In the genomic region with DNA sequence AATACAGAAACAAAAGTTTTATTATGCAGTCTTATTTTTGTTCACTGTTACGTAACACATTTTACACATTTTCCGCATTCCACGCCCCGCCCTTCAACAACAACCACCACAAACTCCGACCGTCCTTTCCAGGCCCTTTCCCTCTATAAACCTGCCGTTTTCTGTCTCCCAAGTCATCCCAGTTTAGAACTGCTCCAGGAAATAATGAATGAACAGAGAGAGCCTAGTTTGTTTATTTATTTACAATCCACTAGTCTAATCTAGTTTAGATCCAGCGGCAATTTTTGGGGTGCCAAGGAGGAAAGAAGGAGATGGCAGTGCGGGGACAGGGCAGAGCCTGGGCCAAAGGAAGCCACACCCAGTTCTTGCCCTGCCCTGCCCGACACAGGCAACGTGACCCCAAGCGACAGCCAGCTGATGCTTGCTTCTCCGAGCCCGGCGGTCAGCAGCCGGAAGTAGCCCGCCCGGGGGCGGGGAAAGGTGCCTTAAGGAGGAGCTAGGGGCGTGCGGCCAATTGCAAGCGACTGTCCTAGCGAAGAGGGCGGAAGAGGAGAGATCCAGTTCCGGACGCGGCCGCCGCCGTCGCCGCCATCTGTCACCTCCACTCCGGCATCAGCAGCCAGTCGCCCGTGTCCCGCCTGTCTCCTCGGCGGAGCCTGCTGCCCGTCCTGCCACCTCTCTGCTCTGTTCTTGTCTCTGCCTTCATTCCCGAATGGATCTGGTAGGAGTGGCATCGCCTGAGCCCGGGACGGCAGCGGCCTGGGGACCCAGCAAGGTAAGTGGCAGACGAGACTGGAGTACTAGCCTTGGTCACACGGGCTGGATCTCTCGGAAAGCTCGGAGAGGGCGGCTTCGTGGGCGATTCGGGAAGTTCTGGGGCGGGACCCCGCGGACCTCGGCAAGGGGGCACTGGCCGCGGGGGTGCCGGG, we compare ENCODE assay signal across 7 cellular contexts. TPM values are rescaled to one million over a fixed set of nuclear protein-coding genes. Genes with fewer than 3 reads are reported as not detected.
DNase-seq lines count a peak whose midpoint lies in the region; ATAC-seq and TF ChIP-seq lines count a peak whose summit lies in the region.

A gene with protein sequence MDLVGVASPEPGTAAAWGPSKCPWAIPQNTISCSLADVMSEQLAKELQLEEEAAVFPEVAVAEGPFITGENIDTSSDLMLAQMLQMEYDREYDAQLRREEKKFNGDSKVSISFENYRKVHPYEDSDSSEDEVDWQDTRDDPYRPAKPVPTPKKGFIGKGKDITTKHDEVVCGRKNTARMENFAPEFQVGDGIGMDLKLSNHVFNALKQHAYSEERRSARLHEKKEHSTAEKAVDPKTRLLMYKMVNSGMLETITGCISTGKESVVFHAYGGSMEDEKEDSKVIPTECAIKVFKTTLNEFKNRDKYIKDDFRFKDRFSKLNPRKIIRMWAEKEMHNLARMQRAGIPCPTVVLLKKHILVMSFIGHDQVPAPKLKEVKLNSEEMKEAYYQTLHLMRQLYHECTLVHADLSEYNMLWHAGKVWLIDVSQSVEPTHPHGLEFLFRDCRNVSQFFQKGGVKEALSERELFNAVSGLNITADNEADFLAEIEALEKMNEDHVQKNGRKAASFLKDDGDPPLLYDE (plus strand): TSS at position 560 of the 929 bp plus-strand sequence. CDS start 153 bp downstream, at position 713.

- peak; percentile 88 for ATAC-seq in GM18508 (IDR thresholded peaks at IDR 0.05; ENCODE audit: insufficient read depth, unreplicated experiment)
- ATAC-seq in HG03025 (IDR thresholded peaks at IDR 0.05; ENCODE audit: low FRiP score, unreplicated experiment), result peak; percentile 95

- H3K9me2 ChIP-seq in hepatocyte (replicated peaks; ENCODE audit: insufficient read depth), result no peaks in the 10 kb centered on the region

- peak within 1 kb of the TSS; percentile 78 for H3K4me3 ChIP-seq in hepatocyte

- peaks cover 6% of the 10 kb centered on the region for H3K4me1 ChIP-seq in hepatocyte (ENCODE audit: insufficient read depth)

- H3K9me3 ChIP-seq in hepatocyte (ENCODE audit: low read depth), result no peaks in the 10 kb centered on the region

- peaks cover 47% of the 10 kb centered on the region for H3K79me2 ChIP-seq in hepatocyte

- 2% methylated on average over 58 of the region's 59 CpGs for WGBS in hepatocyte (ENCODE audit: low lambda C conversion rate, missing lambda C conversion rate)

- H3K4me2 ChIP-seq in hepatocyte, result peak within 1 kb of the TSS; percentile 75

- peak within 1 kb of the TSS; percentile 97 for H3K27ac ChIP-seq in hepatocyte

- H3K36me3 ChIP-seq in hepatocyte (replicated peaks; ENCODE audit: insufficient read depth, low read depth), result no peaks in the 10 kb centered on the region

- peak within 1 kb of the TSS; percentile 60 for H2AFZ ChIP-seq in hepatocyte

- no peak for TF ChIP-seq CTCF in hepatocyte (IDR thresholded peaks at IDR 0.05; ENCODE audit: poor library complexity)

- peaks cover 20% of the 10 kb centered on the region for H4K20me1 ChIP-seq in hepatocyte (ENCODE audit: insufficient read depth, poor library complexity, severe bottlenecking)

- DNase-seq in NCI-H2081 (lab: John Stamatoyannopoulos, UW) (peak; percentile 91 to 96), T1000 (lab: John Stamatoyannopoulos, UW) (peak; percentile 93), astrocyte of the hippocampus (ENCODE audit: low read depth, low spot score) (peak; percentile 98), hepatocyte (ENCODE audit: low spot score) (peak; percentile 98), retina (peak; percentile 97)

- H3K27me3 ChIP-seq in hepatocyte, result no peaks in the 10 kb centered on the region

RNA-seq across cellular contexts. Expression of the gene that starts here (rescaled TPM):
- total RNA-seq in hepatocyte, result 70.7 and 95.2 TPM in 2 replicates
- polyA plus RNA-seq in hepatocyte, result 53.9 and 57.5 TPM in 2 replicates

Comparison
In these comparisons a context has a peak if more than half of its experiments do, and no peak if none do; other contexts are left out.
1. Peak in every context shown above with its lines: DNase-seq, ATAC-seq, H3K4me3 ChIP-seq and H3K27ac ChIP-seq.